8 cellular contexts compared by ENCODE assay signal in genomic region chr7:129433823-129434171, GRCh38. TPM values are rescaled to one million over a fixed set of nuclear protein-coding genes. Genes with fewer than 3 reads are reported as not detected.
A peak's percentile ranks its signal among the peaks of the same experiment; 100 is the strongest.
DNase-seq lines count a peak whose midpoint lies in the region; ATAC-seq and TF ChIP-seq lines count a peak whose summit lies in the region.

No MANE protein-coding gene starts in this region.

- H3K27me3 ChIP-seq in ACC112 (ENCODE audit: insufficient read depth, low read length) = no peaks in the 10 kb centered on the region
- H3K27me3 ChIP-seq in SK-N-SH (ENCODE audit: insufficient read depth) = no peaks in the 10 kb centered on the region
- no peaks in the 10 kb centered on the region for H3K27me3 ChIP-seq in parathyroid adenoma (ENCODE audit: control insufficient read depth, insufficient read depth, low read length)

- TF ChIP-seq CTCF in SK-N-SH (IDR thresholded peaks at IDR 0.05) = peak; percentile 44
- TF ChIP-seq CTCF in foreskin fibroblast (IDR thresholded peaks at IDR 0.05; ENCODE audit: low read depth, low read length) = peak; percentile 3
- no peak for TF ChIP-seq CTCF in parathyroid adenoma (IDR thresholded peaks at IDR 0.05)

- H3K4me1 ChIP-seq in ACC112 (ENCODE audit: control insufficient read depth, insufficient read depth, low read length, unreplicated experiment) (peaks cover 25% of the 10 kb centered on the region), SK-N-SH (ENCODE audit: control insufficient read depth in 1 of 2, insufficient read depth in 2 of 2, low read depth in 1 of 2, low read length in 1 of 2) (peaks cover 5 to 15% of the 10 kb centered on the region in 2 experiments; a peak in 3 of 4 replicates), parathyroid adenoma (no peaks in the 10 kb centered on the region)

- H3K9ac ChIP-seq in SK-N-SH = peak overlapping the region; percentile 75
- H3K9ac ChIP-seq in parathyroid adenoma = no peak overlapping the region

- H2AFZ ChIP-seq in ACC112 (ENCODE audit: low read length, unreplicated experiment) = peak overlapping the region; percentile 43
- H2AFZ ChIP-seq in SK-N-SH (ENCODE audit: low read depth) = peak overlapping the region; percentile 94
- H2AFZ ChIP-seq in parathyroid adenoma = peak overlapping the region; percentile 79

- peaks cover 16% of the 10 kb centered on the region for H3K79me2 ChIP-seq in ACC112 (ENCODE audit: control insufficient read depth, insufficient read depth, low read length, unreplicated experiment)
- no peaks in the 10 kb centered on the region for H3K79me2 ChIP-seq in SK-N-SH (ENCODE audit: insufficient read depth)
- no peaks in the 10 kb centered on the region for H3K79me2 ChIP-seq in parathyroid adenoma

- H3K27ac ChIP-seq in ACC112 (ENCODE audit: low read depth, low read length) (no peak overlapping the region), SK-N-SH (ENCODE audit: low read depth in 2 of 2, low read length in 1 of 2) (peak overlapping the region; percentile 39 to 81; a peak in 3 of 4 replicates), parathyroid adenoma (no peak overlapping the region)

- DNase-seq in SK-N-SH (peak; percentile 89), foreskin fibroblast (no peak), glomerular visceral epithelial cell (ENCODE audit: extremely low spot score) (no peak)
- DNase-seq in stimulated activated CD4-positive, alpha-beta T cell treated with anti-CD3 and anti-CD28 coated beads, Interleukin-2, amount 100 ng/mL, for 48 hours = no peak

- WGBS in SK-N-SH (ENCODE audit: low lambda C conversion rate) = 2% methylated on average over 20 of the region's 20 CpGs

- no peaks in the 10 kb centered on the region for H3K9me2 ChIP-seq in SK-N-SH

- peak; percentile 69 for ATAC-seq in GM18868 (IDR thresholded peaks at IDR 0.05; ENCODE audit: unreplicated experiment)
- peak; percentile 72 for ATAC-seq in HG03066 (IDR thresholded peaks at IDR 0.05; ENCODE audit: low read depth, unreplicated experiment)

- no peaks in the 10 kb centered on the region for H4K20me1 ChIP-seq in SK-N-SH (ENCODE audit: insufficient read depth)

- POLR2A ChIA-PET in SK-N-SH (lab: Yijun Ruan, JAX) = interaction anchor here (0.8 to 1.7 kb wide), 3 partner anchors 9 to 36 kb away, joined by 3 to 4 read pairs (median 3); no protein-coding TSS in a partner anchor

- H3K9me3 ChIP-seq in SK-N-SH (no peaks in the 10 kb centered on the region), parathyroid adenoma (ENCODE audit: control insufficient read depth, low read length) (no peaks in the 10 kb centered on the region)

- H3K4me3 ChIP-seq in ACC112 (ENCODE audit: low read depth, low read length) (peak overlapping the region; percentile 86), SK-N-SH (ENCODE audit: low read depth in 2 of 2, low read length in 1 of 2) (peak overlapping the region; percentile 85 to 93), foreskin fibroblast (ENCODE audit: low read depth in 1 of 2, low read length in 2 of 2) (peak overlapping the region; percentile 76 to 83), parathyroid adenoma (ENCODE audit: low read depth, low read length) (peak overlapping the region; percentile 64)

- H3F3A ChIP-seq in SK-N-SH (replicated peaks; ENCODE audit: insufficient read depth) = peaks cover 14% of the 10 kb centered on the region

- H3K4me2 ChIP-seq in SK-N-SH = peak overlapping the region; percentile 95
- H3K4me2 ChIP-seq in parathyroid adenoma (ENCODE audit: low read length) = peak overlapping the region; percentile 74

- TF ChIP-seq RAD21 in SK-N-SH (IDR thresholded peaks at IDR 0.05; ENCODE audit: low read length) = peak; percentile 11; the same call in 1 of the 2 replicates

- no peak for TF ChIP-seq EP300 in SK-N-SH (IDR thresholded peaks at IDR 0.05; ENCODE audit: borderline replicate concordance in 1 of 2, low read depth in 1 of 2, low read length in 1 of 2)

- CTCF ChIA-PET in SK-N-SH (lab: Yijun Ruan, JAX) = interaction anchor here (0.6 to 4.9 kb wide), 25 partner anchors 8 to 1298 kb away, joined by 3 to 38 read pairs (median 4); partner anchors contain the start of gene SMO

- no peaks in the 10 kb centered on the region for H3K36me3 ChIP-seq in ACC112 (ENCODE audit: insufficient read depth, low read length)
- H3K36me3 ChIP-seq in SK-N-SH (replicated peaks in 1 of 2; ENCODE audit: control insufficient read depth in 1 of 2, insufficient read depth in 2 of 2, low read length in 1 of 2) = peaks cover 4 to 6% of the 10 kb centered on the region in 2 experiments
- no peaks in the 10 kb centered on the region for H3K36me3 ChIP-seq in parathyroid adenoma (ENCODE audit: control insufficient read depth, insufficient read depth, low read length)

TF ChIP-seq in SK-N-SH, 30 proteins besides CTCF, POLR2A, EP300 and RAD21:
- TF ChIP-seq REST (IDR thresholded peaks at IDR 0.05; ENCODE audit: low read depth, low read length) = no peak
- TF ChIP-seq YY1 (IDR thresholded peaks at IDR 0.05; ENCODE audit: low read depth) = no peak
- no peak for TF ChIP-seq EZH2phosphoT487 (IDR thresholded peaks at IDR 0.05; ENCODE audit: borderline replicate concordance, low read depth)
- TF ChIP-seq FOXM1 (IDR thresholded peaks at IDR 0.05; ENCODE audit: low read depth) = no peak
- TF ChIP-seq FOSL2 (IDR thresholded peaks at IDR 0.05; ENCODE audit: borderline replicate concordance, low read depth) = no peak
- peak; percentile 42; the same call in 1 of the 2 replicates for TF ChIP-seq FOXJ3 (CRISPR knock-in tag; IDR thresholded peaks at IDR 0.05)
- no peak; the same call in none of the 2 replicates for TF ChIP-seq MAX (IDR thresholded peaks at IDR 0.05; ENCODE audit: low read depth)
- 0 out of 2 replicates have a peak, but pooled peaks have one; percentile 4 for TF ChIP-seq SMC3 (IDR thresholded peaks at IDR 0.05; ENCODE audit: low read depth, low read length)
- TF ChIP-seq RCOR1 (IDR thresholded peaks at IDR 0.05; ENCODE audit: low read length) = peak; percentile 6; the same call in 1 of the 2 replicates
- TF ChIP-seq PBX3 (IDR thresholded peaks at IDR 0.05) = no peak
- no peak for TF ChIP-seq USF1 (IDR thresholded peaks at IDR 0.05; ENCODE audit: borderline replicate concordance, low read depth)

RNA-seq across cellular contexts. Expression of gene STRIP2, which starts 0.4 kb away (rescaled TPM):
- polyA plus RNA-seq in SK-N-SH (2012; rRNA removed) = 4.9 and 6.9 TPM in 2 replicates
- polyA plus RNA-seq in SK-N-SH (2012; cell fraction: cytosol; rRNA removed) = 2.6 and 3.5 TPM in 2 replicates
- polyA plus RNA-seq in SK-N-SH (2012; cell fraction: nucleus; rRNA removed) = 17.6 and 24.1 TPM in 2 replicates

Comparison
In these comparisons a context has a peak if more than half of its experiments do, and no peak if none do; other contexts are left out.
1. H2AFZ ChIP-seq: peak in every context shown above with its lines; median percentile 94 in SK-N-SH; 79 in parathyroid adenoma; 43 in ACC112.
2. H3K27ac ChIP-seq: peak in SK-N-SH (2 of 2); none in ACC112 (single experiment) and parathyroid adenoma (single experiment).
3. Peak in every context shown above with its lines, with median percentiles within 50 percentile points of each other: H3K4me3 ChIP-seq.